ENCODE assay signal across 8 cellular contexts in the genomic region with DNA sequence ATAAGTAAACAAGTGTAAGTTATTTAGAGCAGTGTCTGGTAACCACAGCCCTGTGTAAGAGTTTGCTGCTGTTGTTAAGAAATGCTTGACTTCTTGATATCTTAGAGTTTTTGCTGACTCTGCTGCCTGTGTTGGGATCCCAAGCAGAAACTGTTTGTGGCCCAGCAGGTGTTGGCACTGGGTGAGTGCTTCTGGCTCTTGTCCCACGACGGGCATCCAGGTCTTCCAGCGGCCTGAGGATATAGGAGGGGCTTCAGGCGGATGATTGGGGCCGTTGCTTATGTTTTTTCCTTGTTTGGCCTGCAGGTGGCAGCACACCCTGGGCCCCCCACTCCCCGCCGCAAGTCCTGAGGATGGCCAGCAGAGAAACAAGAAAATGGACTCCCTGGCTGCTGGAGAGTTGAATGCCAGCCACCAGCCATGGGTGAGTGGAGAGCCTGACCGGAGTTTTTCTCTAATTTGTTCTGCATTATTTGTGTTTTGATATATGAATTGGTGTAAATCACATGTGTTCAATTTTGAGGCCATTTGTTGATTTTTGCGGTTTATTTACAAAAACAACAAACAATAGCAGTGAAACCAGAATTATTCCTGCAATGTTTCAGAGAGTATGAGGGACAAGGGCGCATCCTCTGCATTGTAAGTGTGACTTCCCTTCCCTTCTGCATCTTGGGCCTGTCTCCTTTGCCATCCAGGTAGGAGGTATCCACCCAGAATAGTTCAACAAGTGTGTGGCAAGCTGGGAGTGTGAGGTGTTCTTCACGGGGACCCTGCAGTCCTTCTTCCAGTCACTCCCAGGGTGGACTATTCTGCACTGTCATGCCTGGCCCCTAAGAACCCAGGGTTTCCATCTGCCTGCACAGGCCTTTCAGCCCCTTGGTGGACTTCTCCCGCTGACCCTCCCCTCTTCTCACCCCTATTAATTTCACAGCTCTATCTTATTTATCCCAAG. TPM values are rescaled to one million over a fixed set of nuclear protein-coding genes. Genes with fewer than 3 reads are reported as not detected.
DNase-seq lines count a peak whose midpoint lies in the region; TF ChIP-seq lines count a peak whose summit lies in the region.

No MANE protein-coding gene starts in this region.

- CTCF ChIA-PET in HEK293T (lab: Yijun Ruan, JAX), result interaction anchor here (0.8 to 1.4 kb wide), 5 partner anchors 9 to 81 kb away, joined by 3 to 6 read pairs (median 4); partner anchors contain the start of gene IRF1

- POLR2A ChIA-PET in HEK293T (lab: Yijun Ruan, JAX), result interaction anchor here (0.7 to 1.1 kb wide), 3 partner anchors 9 to 76 kb away, joined by 3 to 5 read pairs (median 3); partner anchors contain the start of gene IRF1

- DNase-seq in COLO668 (lab: John Stamatoyannopoulos, UW; ENCODE audit: unreplicated experiment) (peak; percentile 55), HEK293T (ENCODE audit: extremely low spot score) (peak; percentile 88), NCI-H460 (ENCODE audit: extremely low read depth, low read depth) (peak; percentile 73), left kidney (ENCODE audit: low read depth, low spot score) (peak; percentile 95), occipital lobe (lab: John Stamatoyannopoulos, UW) (no peak)
- DNase-seq in activated CD4-positive, CD25-positive, alpha-beta regulatory T cell treated with anti-CD3 and anti-CD28 coated beads, Interleukin-2, amount 50 U/mL, for 72 hours, result peak; percentile 66
- DNase-seq in stimulated activated CD4-positive, alpha-beta T cell treated with anti-CD3 and anti-CD28 coated beads, Interleukin-4, amount 100 ng/mL, for 1 hour, result peak; percentile 58

- H3K27ac ChIP-seq in cingulate gyrus (ENCODE audit: low read depth, low read length), result peak overlapping the region; percentile 83

TF ChIP-seq in HEK293T, 16 proteins besides CTCF, POLR2A, EP300 and RAD21:
- TF ChIP-seq NFRKB (IDR thresholded peaks at IDR 0.05) (no peak), ELF4 (IDR thresholded peaks at IDR 0.05) (no peak), SUZ12 (IDR thresholded peaks at IDR 0.05) (no peak)
TF ChIP-seq in HEK293T: peak in this region for 0.

RNA-seq across cellular contexts. Expression of gene SLC22A5, which starts 50.3 kb away (rescaled TPM):
- total RNA-seq in NCI-H460 (2014; rRNA removed; shearing (Covaris generic)), result 16.1 and 19.4 TPM in 2 replicates
- 21.6 and 31.2 TPM in 2 replicates for polyA plus RNA-seq in NCI-H460 (2014; cell fraction: nucleus; rRNA removed)
- 10.5 TPM for total RNA-seq in occipital lobe
